Comparison of ENCODE assay signal across 8 cellular contexts in genomic region chr22:46149998-46150549, GRCh38. TPM values are rescaled to one million over a fixed set of nuclear protein-coding genes. Genes with fewer than 3 reads are reported as not detected.
DNase-seq lines count a peak whose midpoint lies in the region; TF ChIP-seq lines count a peak whose summit lies in the region.

TSS of gene PPARA (plus strand) at chr22:46150526. CDS start at chr22:46198384, 47,858 bp downstream.

- H3K4me1 ChIP-seq in HEK293 (ENCODE audit: control insufficient read depth, insufficient read depth, low read length), result peaks cover 7% of the 10 kb centered on the region
- peaks cover 16% of the 10 kb centered on the region for H3K4me1 ChIP-seq in skeletal muscle satellite cell (ENCODE audit: control insufficient read depth, insufficient read depth, low read length)

- CTCF ChIA-PET in HEK293 (lab: Yijun Ruan, JAX) (interaction anchor here (0.7 to 1.5 kb wide), 3 partner anchors 33 to 287 kb away, joined by 3 to 5 read pairs (median 4); no protein-coding TSS in a partner anchor), MCF 10A (lab: Yijun Ruan, JAX) (interaction anchor here (1.2 kb wide), 1 partner anchor 156 kb away, joined by 4 read pairs; no protein-coding TSS in a partner anchor)

- H3K9me3 ChIP-seq in HEK293 (ENCODE audit: control insufficient read depth, insufficient read depth, low read depth, low read length) (no peaks in the 10 kb centered on the region), WERI-Rb-1 (ENCODE audit: severe bottlenecking) (no peaks in the 10 kb centered on the region), iPS-18c (ENCODE audit: control insufficient read depth, insufficient read depth, low read length) (peaks cover 2% of the 10 kb centered on the region), skeletal muscle satellite cell (replicated peaks; ENCODE audit: low read length) (no peaks in the 10 kb centered on the region)

- H3K4me3 ChIP-seq in HEK293 (ENCODE audit: low read depth, low read length), result peak within 1 kb of the TSS; percentile 72
- H3K4me3 ChIP-seq in NB4 (ENCODE audit: low read depth, low read length), result peak within 1 kb of the TSS; percentile 57
- peak within 1 kb of the TSS; percentile 72 for H3K4me3 ChIP-seq in WERI-Rb-1 (ENCODE audit: low read depth, low read length)
- peak within 1 kb of the TSS; percentile 79 for H3K4me3 ChIP-seq in iPS-18c (ENCODE audit: insufficient read depth, low read depth, low read length)
- peak within 1 kb of the TSS; percentile 95 for H3K4me3 ChIP-seq in skeletal muscle satellite cell (ENCODE audit: low read length)

- TF ChIP-seq POLR2A in GM10847 (IDR thresholded peaks at IDR 0.05; ENCODE audit: extremely low read depth, insufficient read length) (peak; percentile 12), NB4 (IDR thresholded peaks at IDR 0.05; ENCODE audit: extremely low read depth, insufficient read length) (no peak)

- intact Hi-C loops in MCF 10A (cut with micrococcal nuclease), result no loop called here

- H3K27ac Mint-ChIP-seq in MCF 10A (ENCODE audit: low read depth, unreplicated experiment), result no peak within 1 kb of the TSS

- peaks cover 4 to 25% of the 10 kb centered on the region in 2 experiments for H3K36me3 ChIP-seq in HEK293 (ENCODE audit: control insufficient read depth in 2 of 2, insufficient read depth in 1 of 2, low read length in 2 of 2)
- peaks cover 20% of the 10 kb centered on the region for H3K36me3 ChIP-seq in WERI-Rb-1
- peaks cover 4% of the 10 kb centered on the region for H3K36me3 ChIP-seq in skeletal muscle satellite cell (ENCODE audit: insufficient read depth, low read length)

- peaks cover 15% of the 10 kb centered on the region for H3K36me3 Mint-ChIP-seq in MCF 10A (ENCODE audit: insufficient read depth, unreplicated experiment)

- no peaks in the 10 kb centered on the region for H3K9me3 Mint-ChIP-seq in MCF 10A (ENCODE audit: unreplicated experiment)

- TF ChIP-seq CTCF in HEK293 (tag by site-specific recombination; IDR thresholded peaks at IDR 0.05) (no peak), NB4 (IDR thresholded peaks at IDR 0.05; ENCODE audit: low read depth, low read length) (no peak), WERI-Rb-1 (IDR thresholded peaks at IDR 0.05; ENCODE audit: low read depth, low read length) (no peak), MCF 10A (IDR thresholded peaks at IDR 0.05; ENCODE audit: unreplicated experiment) (no peak)

- peak within 1 kb of the TSS; percentile 83 for H3K9ac ChIP-seq in skeletal muscle satellite cell (ENCODE audit: low read depth, low read length)

- H3K4me3 Mint-ChIP-seq in MCF 10A (ENCODE audit: unreplicated experiment), result peak within 1 kb of the TSS; percentile 70

- POLR2A ChIA-PET in HEK293 (lab: Yijun Ruan, JAX) (no interaction called here), MCF 10A (lab: Yijun Ruan, JAX) (interaction anchor here (0.7 to 1.7 kb wide), 5 partner anchors 48 to 186 kb away, joined by 3 to 5 read pairs (median 4); partner anchors contain the start of genes GTSE1 and TTC38)

- H3K27ac ChIP-seq in HEK293 (ENCODE audit: extremely low read depth, low read depth, low read length) (peak within 1 kb of the TSS; percentile 66; the same call in 1 of the 2 replicates), WERI-Rb-1 (peak within 1 kb of the TSS; percentile 57)

- BruUV-seq in MCF 10A (replicated peaks; lab: Mats Ljungman, UMichigan), result no TSS peak

- H3K27me3 Mint-ChIP-seq in MCF 10A (ENCODE audit: insufficient read depth, unreplicated experiment), result peaks cover 14% of the 10 kb centered on the region

- H3K4me1 Mint-ChIP-seq in MCF 10A (ENCODE audit: insufficient read depth, unreplicated experiment), result peaks cover 6% of the 10 kb centered on the region

- H3K4me2 ChIP-seq in skeletal muscle satellite cell (ENCODE audit: low read length), result peak within 1 kb of the TSS; percentile 100

- H3K27me3 ChIP-seq in WERI-Rb-1 (ENCODE audit: insufficient read depth, low read depth, severe bottlenecking) (no peaks in the 10 kb centered on the region), skeletal muscle satellite cell (ENCODE audit: control insufficient read depth, insufficient read depth, low read length) (peaks cover 47% of the 10 kb centered on the region)

- peak; percentile 75 for DNase-seq in NB4 (ENCODE audit: low read depth)
- DNase-seq in WERI-Rb-1, result peak; percentile 86
- DNase-seq in MCF 10A (ENCODE audit: unreplicated experiment), result peak; percentile 71
- no peak for DNase-seq in A172 (ENCODE audit: low spot score)

TF ChIP-seq in HEK293, 187 proteins besides CTCF, POLR2A, EP300 and RAD21 (continues in another document):
- no peak for TF ChIP-seq SALL2 (tag by site-specific recombination; IDR thresholded peaks at IDR 0.05; ENCODE audit: borderline replicate concordance)
- no peak for TF ChIP-seq ZNF585B (tag by site-specific recombination; IDR thresholded peaks at IDR 0.05)
- no peak for TF ChIP-seq HOXC10 (CRISPR knock-in tag; IDR thresholded peaks at IDR 0.05)
- no peak for TF ChIP-seq HOXD13 (CRISPR knock-in tag; IDR thresholded peaks at IDR 0.05; ENCODE audit: borderline replicate concordance)
- no peak for TF ChIP-seq ZNF24 (tag by site-specific recombination; IDR thresholded peaks at IDR 0.05)
- no peak for TF ChIP-seq ZSCAN30 (tag by site-specific recombination; IDR thresholded peaks at IDR 0.05)
- TF ChIP-seq ELK4 (IDR thresholded peaks at IDR 0.05; ENCODE audit: borderline replicate concordance, low read depth, low read length), result no peak
- TF ChIP-seq ZNF707 (tag by site-specific recombination; IDR thresholded peaks at IDR 0.05), result no peak
- no peak for TF ChIP-seq ZNF837 (tag by site-specific recombination; IDR thresholded peaks at IDR 0.05)
- no peak for TF ChIP-seq ZNF184 (tag by site-specific recombination; IDR thresholded peaks at IDR 0.05)
- TF ChIP-seq ZNF621 (tag by site-specific recombination; IDR thresholded peaks at IDR 0.05), result no peak
- no peak for TF ChIP-seq ZNF658 (tag by site-specific recombination; IDR thresholded peaks at IDR 0.05)
- TF ChIP-seq SCRT1 (tag by site-specific recombination; IDR thresholded peaks at IDR 0.05; ENCODE audit: borderline replicate concordance), result no peak
- no peak for TF ChIP-seq ZBTB48 (tag by site-specific recombination; IDR thresholded peaks at IDR 0.05)
- no peak for TF ChIP-seq ZNF19 (tag by site-specific recombination; IDR thresholded peaks at IDR 0.05; ENCODE audit: low read depth)
- TF ChIP-seq GLIS1 (tag by site-specific recombination; IDR thresholded peaks at IDR 0.05), result 0 out of 2 replicates have a peak, but pooled peaks have one; percentile 27
- TF ChIP-seq RBAK (tag by site-specific recombination; IDR thresholded peaks at IDR 0.05), result no peak
- TF ChIP-seq SP7 (tag by site-specific recombination; IDR thresholded peaks at IDR 0.05), result no peak
- no peak for TF ChIP-seq ZNF560 (tag by site-specific recombination; IDR thresholded peaks at IDR 0.05; ENCODE audit: borderline replicate concordance)
- no peak for TF ChIP-seq ZNF549 (tag by site-specific recombination; IDR thresholded peaks at IDR 0.05)
- no peak for TF ChIP-seq ZNF10 (tag by site-specific recombination; IDR thresholded peaks at IDR 0.05)
- no peak for TF ChIP-seq ZNF600 (tag by site-specific recombination; IDR thresholded peaks at IDR 0.05)
- no peak for TF ChIP-seq ZNF391 (tag by site-specific recombination; IDR thresholded peaks at IDR 0.05; ENCODE audit: borderline replicate concordance, low read depth)
- no peak for TF ChIP-seq ZNF266 (tag by site-specific recombination; IDR thresholded peaks at IDR 0.05; ENCODE audit: low read depth)
- peak; percentile 89 for TF ChIP-seq ZBTB8A (tag by site-specific recombination; IDR thresholded peaks at IDR 0.05)
- TF ChIP-seq ZNF114 (tag by site-specific recombination; IDR thresholded peaks at IDR 0.05), result no peak
- peak; percentile 100 for TF ChIP-seq KLF10 (tag by site-specific recombination; IDR thresholded peaks at IDR 0.05)
- TF ChIP-seq, protein P1, sequence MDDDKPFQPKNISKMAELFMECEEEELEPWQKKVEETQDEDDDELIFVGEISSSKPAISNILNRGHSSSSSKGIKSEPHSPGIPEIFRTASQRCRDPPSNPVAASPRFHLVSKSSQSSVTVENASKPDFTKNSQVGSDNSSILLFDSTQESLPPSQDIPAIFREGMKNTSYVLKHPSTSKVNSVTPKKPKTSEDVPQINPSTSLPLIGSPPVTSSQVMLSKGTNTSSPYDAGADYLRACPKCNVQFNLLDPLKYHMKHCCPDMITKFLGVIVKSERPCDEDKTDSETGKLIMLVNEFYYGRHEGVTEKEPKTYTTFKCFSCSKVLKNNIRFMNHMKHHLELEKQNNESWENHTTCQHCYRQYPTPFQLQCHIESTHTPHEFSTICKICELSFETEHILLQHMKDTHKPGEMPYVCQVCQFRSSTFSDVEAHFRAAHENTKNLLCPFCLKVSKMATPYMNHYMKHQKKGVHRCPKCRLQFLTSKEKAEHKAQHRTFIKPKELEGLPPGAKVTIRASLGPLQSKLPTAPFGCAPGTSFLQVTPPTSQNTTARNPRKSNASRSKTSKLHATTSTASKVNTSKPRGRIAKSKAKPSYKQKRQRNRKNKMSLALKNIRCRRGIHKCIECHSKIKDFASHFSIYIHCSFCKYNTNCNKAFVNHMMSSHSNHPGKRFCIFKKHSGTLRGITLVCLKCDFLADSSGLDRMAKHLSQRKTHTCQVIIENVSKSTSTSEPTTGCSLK (tag by site-specific recombination; IDR thresholded peaks at IDR 0.05), result no peak
- no peak for TF ChIP-seq ZNF624 (tag by site-specific recombination; IDR thresholded peaks at IDR 0.05)
- no peak for TF ChIP-seq SETDB1 (IDR thresholded peaks at IDR 0.05; ENCODE audit: insufficient read length, low read length)
- no peak for TF ChIP-seq KLF16 (tag by site-specific recombination; IDR thresholded peaks at IDR 0.05)
- no peak for TF ChIP-seq BCL11A (tag by site-specific recombination; IDR thresholded peaks at IDR 0.05; ENCODE audit: low read depth)
- TF ChIP-seq OVOL3 (tag by site-specific recombination; IDR thresholded peaks at IDR 0.05), result no peak
- peak; percentile 58; the same call in 1 of the 2 replicates for TF ChIP-seq ZNF561 (tag by site-specific recombination; IDR thresholded peaks at IDR 0.05; ENCODE audit: borderline replicate concordance)

RNA-seq across cellular contexts. Expression of gene PPARA, which starts in this region (rescaled TPM):
- 8.0 and 10.1 TPM in 2 replicates for total RNA-seq in MCF 10A (2022)
- 9.0 and 14.2 TPM in 2 replicates for total RNA-seq in skeletal muscle satellite cell (2012; rRNA removed)
- 3.4 and 5.3 TPM in 2 replicates for total RNA-seq in A172 (2014; rRNA removed; shearing (Covaris generic))
